In the genomic region with DNA sequence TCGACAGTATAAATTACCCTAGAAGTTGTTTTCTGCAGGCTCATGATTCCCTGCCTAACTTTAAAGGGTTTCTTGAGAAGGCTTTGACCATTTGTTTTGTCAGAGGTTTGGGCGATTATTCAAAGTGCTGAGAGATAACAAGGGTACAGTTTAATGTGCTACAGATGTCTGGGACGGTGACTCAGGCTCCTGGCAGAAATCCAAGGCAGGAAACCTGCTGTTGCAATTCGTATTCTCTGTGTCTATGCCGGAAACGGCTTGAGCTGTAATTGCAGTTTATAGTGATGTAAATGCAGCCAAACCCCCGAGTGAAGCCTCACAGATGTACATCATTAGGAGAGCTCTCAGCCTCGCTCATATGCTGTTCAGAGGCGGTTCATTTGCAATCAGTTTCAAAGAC, we compare ENCODE assay signal across 8 cellular contexts.
DNase-seq lines count a peak whose midpoint lies in the region; ATAC-seq lines count a peak whose summit lies in the region.

No MANE protein-coding gene starts in this region.

- no peaks in the 10 kb centered on the region for H3K36me3 Mint-ChIP-seq in activated naive CD8-positive, alpha-beta T cell treated with anti-CD3 and anti-CD28 coated beads for 36 hours

- DNase-seq in DMS53 treated with DMSO at 0.1 percent for 48 hours (lab: John Stamatoyannopoulos, UW; ENCODE audit: unreplicated experiment) (peak; percentile 39), HS-5 (ENCODE audit: low read depth) (peak; percentile 98), NCI-H748 treated with DMSO at 0.1 percent for 48 hours (lab: John Stamatoyannopoulos, UW) (peak; percentile 86), left cardiac atrium (peak; percentile 81), skeletal muscle cell (ENCODE audit: low read depth) (peak; percentile 97)
- DNase-seq in activated naive CD8-positive, alpha-beta T cell treated with anti-CD3 and anti-CD28 coated beads for 36 hours: peak; percentile 35

- H3K27ac Mint-ChIP-seq in activated naive CD8-positive, alpha-beta T cell treated with anti-CD3 and anti-CD28 coated beads for 36 hours: no peak overlapping the region

- peaks cover 5% of the 10 kb centered on the region for H3K4me1 Mint-ChIP-seq in activated naive CD8-positive, alpha-beta T cell treated with anti-CD3 and anti-CD28 coated beads for 36 hours

- intact Hi-C loops in left cardiac atrium (cut with DNase I): no loop called here

- H3K27me3 Mint-ChIP-seq in activated naive CD8-positive, alpha-beta T cell treated with anti-CD3 and anti-CD28 coated beads for 36 hours: peaks cover 13% of the 10 kb centered on the region

- H3K9me3 Mint-ChIP-seq in activated naive CD8-positive, alpha-beta T cell treated with anti-CD3 and anti-CD28 coated beads for 36 hours: peaks cover 1% of the 10 kb centered on the region

- H3K4me3 Mint-ChIP-seq in activated naive CD8-positive, alpha-beta T cell treated with anti-CD3 and anti-CD28 coated beads for 36 hours: no peak overlapping the region

- ATAC-seq in left cardiac atrium (peak; percentile 59 to 98), HG03039 (IDR thresholded peaks at IDR 0.05; ENCODE audit: unreplicated experiment) (no peak), HG02840 (IDR thresholded peaks at IDR 0.05; ENCODE audit: low FRiP score, unreplicated experiment) (no peak)

- no peak overlapping the region for H3K4me3 ChIP-seq in skeletal muscle cell (ENCODE audit: low read depth, low read length)

Comparison
In these comparisons a context has a peak if more than half of its experiments do, and no peak if none do; other contexts are left out.
1. DNase-seq: peak in every context shown above with its lines; median percentile 98 in HS-5; 97 in skeletal muscle cell; 86 in NCI-H748 treated with DMSO at 0.1 percent for 48 hours; 81 in left cardiac atrium; 39 in DMS53 treated with DMSO at 0.1 percent for 48 hours; 35 in activated naive CD8-positive, alpha-beta T cell treated with anti-CD3 and anti-CD28 coated beads for 36 hours.
2. ATAC-seq: peak in left cardiac atrium (2 of 2); none in HG03039 (single experiment) and HG02840 (single experiment).